In the genomic region with DNA sequence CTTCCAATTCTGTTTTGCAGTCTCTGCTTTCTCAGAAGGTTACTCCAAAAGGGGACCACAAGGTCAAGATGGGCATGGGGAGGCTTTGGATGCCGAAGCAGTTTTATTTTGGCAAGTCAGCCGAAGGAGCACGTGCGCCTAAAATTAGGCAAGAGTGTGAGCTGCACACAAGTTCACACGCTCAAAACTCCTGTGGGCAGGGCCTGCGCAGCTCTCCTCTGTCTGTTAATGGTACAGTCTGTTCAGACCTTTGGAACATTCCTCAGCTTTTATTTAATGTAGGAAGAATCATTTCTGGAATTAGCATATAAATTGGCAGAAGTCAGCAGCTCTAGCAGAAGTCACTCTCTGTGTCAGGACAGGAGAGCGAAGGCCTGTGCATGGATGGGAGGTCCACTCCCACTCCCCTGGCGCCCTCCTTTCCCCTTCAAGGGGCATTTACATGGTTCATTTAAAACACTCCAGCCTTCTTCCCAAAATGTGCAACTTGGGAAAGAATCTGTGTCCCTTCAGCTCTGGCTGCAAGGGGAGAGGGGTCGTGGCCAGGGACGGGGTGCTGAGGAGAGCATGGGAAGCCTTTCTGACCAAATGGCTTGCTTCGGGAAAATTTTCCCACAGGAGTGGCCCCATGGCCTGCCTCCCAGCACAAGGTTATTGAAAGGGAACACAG, we compare ENCODE assay signal across 17 cellular contexts. TPM values are rescaled to one million over a fixed set of nuclear protein-coding genes. Genes with fewer than 3 reads are reported as not detected.
DNase-seq lines count a peak whose midpoint lies in the region; ATAC-seq and TF ChIP-seq lines count a peak whose summit lies in the region.
"Had no signal": no experiment of that assay in that cellular context is flagged by ENCODE, and none has a peak within 500 bp of the region (broad histone marks: within the 10 kb centered on the region; RNA-seq: fewer than 3 reads in every experiment).

No MANE protein-coding gene starts in this region.

- H3K9me3 ChIP-seq in mucosa of descending colon: no peaks in the 10 kb centered on the region
- no peaks in the 10 kb centered on the region for H3K9me3 ChIP-seq in sigmoid colon
- H3K9me3 ChIP-seq in stomach: no peaks in the 10 kb centered on the region

- TF ChIP-seq CTCF in mucosa of descending colon (IDR thresholded peaks at IDR 0.05): no peak
- TF ChIP-seq CTCF in sigmoid colon (IDR thresholded peaks at IDR 0.05): no peak
- no peak for TF ChIP-seq CTCF in stomach (IDR thresholded peaks at IDR 0.05)

- no peaks in the 10 kb centered on the region for H3K27me3 ChIP-seq in H7 (ENCODE audit: control insufficient read depth, insufficient read depth, low read length)
- H3K27me3 ChIP-seq in sigmoid colon: no peaks in the 10 kb centered on the region
- no peaks in the 10 kb centered on the region for H3K27me3 ChIP-seq in stomach
- H3K27me3 ChIP-seq: Peyer's patch had no signal

- ATAC-seq in mucosa of descending colon (no peak), sciatic nerve (peak; percentile 34), GM18861 (IDR thresholded peaks at IDR 0.05; ENCODE audit: unreplicated experiment) (no peak)

- H3K4me1 ChIP-seq in mucosa of descending colon (ENCODE audit: low read depth): peaks cover 3% of the 10 kb centered on the region
- no peaks in the 10 kb centered on the region for H3K4me1 ChIP-seq in sigmoid colon
- H3K4me1 ChIP-seq in stomach: peaks cover 7 to 33% (median 31%) of the 10 kb centered on the region in 4 donors

- no peaks in the 10 kb centered on the region for H3K36me3 ChIP-seq in H7 (replicated peaks; ENCODE audit: control insufficient read depth, insufficient read depth, low read length)
- H3K36me3 ChIP-seq in mucosa of descending colon (ENCODE audit: low read depth): no peaks in the 10 kb centered on the region
- H3K36me3 ChIP-seq in sigmoid colon: peaks cover 0 to 10% (median 2%) of the 10 kb centered on the region in 4 donors
- H3K36me3 ChIP-seq in stomach: peaks cover 0 to 13% (median 0%) of the 10 kb centered on the region in 4 donors
- H3K36me3 ChIP-seq: Peyer's patch had no signal

- TF ChIP-seq EP300 in sigmoid colon (IDR thresholded peaks at IDR 0.05) (no peak), stomach (IDR thresholded peaks at IDR 0.05) (no peak)

- peak overlapping the region; percentile 52 for H3K27ac ChIP-seq in caudate nucleus (ENCODE audit: low read depth, low read length)
- no peak overlapping the region for H3K27ac ChIP-seq in sigmoid colon
- H3K27ac ChIP-seq in stomach: no peak overlapping the region
- H3K27ac ChIP-seq: Peyer's patch had no signal

- no peak for TF ChIP-seq POLR2A in sigmoid colon (IDR thresholded peaks at IDR 0.05)
- TF ChIP-seq POLR2A in stomach (IDR thresholded peaks at IDR 0.05): no peak

- intact Hi-C loops in mucosa of descending colon (cut with DNase I, micrococcal nuclease) (no loop called here), sciatic nerve (cut with DNase I) (no loop called here), sigmoid colon (cut with DNase I) (no loop called here), stomach (cut with DNase I; ENCODE audit: low total_unique reads) (no loop called here)

- DNase-seq in H7 (peak; percentile 32), caudate nucleus (lab: John Stamatoyannopoulos, UW) (peak in 18 of 61 donors; percentile 13 to 75 (median 29)), mucosa of descending colon (peak in 2 of 3 donors; percentile 3 to 10), sciatic nerve (ENCODE audit: low spot score) (no peak), sigmoid colon (no peak), stomach (no peak)
- DNase-seq: CD4-positive, CD25-positive, alpha-beta regulatory T cell; DND-41; Kasumi-1; NCI-H1694; NCI-H2081; NCI-H2171 treated with DMSO at 0.1 percent for 48 hours; NCI-H526; Peyer's patch had no signal

- no peak overlapping the region for H3K4me3 ChIP-seq in H7 (ENCODE audit: insufficient read depth, low read depth, low read length)
- no peak overlapping the region for H3K4me3 ChIP-seq in mucosa of descending colon
- no peak overlapping the region for H3K4me3 ChIP-seq in sigmoid colon
- no peak overlapping the region for H3K4me3 ChIP-seq in stomach
- H3K4me3 ChIP-seq: Peyer's patch had no signal

- WGBS in sigmoid colon, 2 donors: 92% methylated on average over 11 of the region's 11 CpGs
- 87 to 95% (median 91%) methylated on average over 11 of the region's 11 CpGs for WGBS in stomach, 5 donors

RNA-seq across cellular contexts. Expression of gene SMIM38, which starts 44.0 kb away (rescaled TPM):
- total RNA-seq in H7 (2014; rRNA removed; shearing (Covaris generic)): 0.28 and 0.67 TPM in 2 replicates
- total RNA-seq in mucosa of descending colon (1 to 10 TPM in 1 of 3 donors, not detected in 2; 2.2 TPM), sciatic nerve (2.2 TPM), sigmoid colon (1 to 10 TPM; 1.1 to 5.4 (median 2.8) TPM), stomach (10 to 100 TPM in 2 of 5 donors, 1 to 10 TPM in 2, not detected in 1; 1.2 to 31.2 (median 14.7) TPM)
- polyA plus RNA-seq in sigmoid colon (under 1 TPM in 1 of 3 donors, not detected in 2; 0.19 TPM), stomach (10 to 100 TPM in 1 of 3 donors, 1 to 10 TPM in 2; 1.9 to 22.7 (median 8.1) TPM)
- total RNA-seq: G401, MCF 10A had no signal

Comparison
In these comparisons a context has a peak if more than half of its experiments do, and no peak if none do; other contexts are left out.
1. DNase-seq: peak in H7 (single experiment) and mucosa of descending colon (2 of 3); none in sciatic nerve (single experiment), sigmoid colon (single experiment) and stomach (single experiment).